Comparison of ENCODE assay signal across 17 cellular contexts in the genomic region with DNA sequence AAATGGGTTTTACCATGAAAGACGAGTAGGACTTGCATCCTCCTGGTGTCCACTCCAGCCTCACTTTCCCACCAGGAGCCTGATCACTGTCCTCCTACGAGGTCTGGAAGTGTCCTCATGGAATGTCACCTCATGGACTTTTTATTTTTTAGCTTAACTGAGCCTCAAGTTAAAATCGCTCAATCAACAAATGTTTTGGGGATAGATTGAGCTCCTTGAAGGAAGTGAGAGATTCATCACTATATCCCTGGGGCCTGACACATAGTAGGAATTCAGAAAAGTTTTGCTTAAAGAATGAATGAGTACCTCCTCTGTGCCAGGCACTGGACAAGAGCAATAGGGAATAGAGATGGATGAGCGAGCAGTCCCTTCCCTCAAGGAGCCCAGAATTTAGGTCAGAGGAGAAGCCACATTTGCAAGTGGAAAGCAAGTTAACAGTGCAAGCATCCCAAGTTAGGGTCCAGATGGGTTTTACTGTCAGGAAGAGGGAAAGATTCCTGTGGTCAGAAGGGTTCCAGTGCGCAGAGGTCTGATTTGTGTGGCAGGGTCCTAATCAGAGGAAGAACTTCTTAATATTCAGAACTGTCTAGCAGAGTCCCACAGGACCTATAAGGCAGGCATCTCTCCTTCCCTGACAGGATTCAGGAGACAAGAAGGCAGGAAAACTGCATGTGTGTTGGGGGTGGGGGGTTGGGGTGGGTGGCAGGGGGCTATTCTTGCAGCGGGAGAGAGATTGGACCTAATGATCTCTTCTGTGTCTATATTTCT.
DNase-seq lines count a peak whose midpoint lies in the region; ATAC-seq, FAIRE-seq and TF ChIP-seq lines count a peak whose summit lies in the region.
"Had no signal": no experiment of that assay in that cellular context is flagged by ENCODE, and none has a peak within 500 bp of the region (broad histone marks: within the 10 kb centered on the region; RNA-seq: fewer than 3 reads in every experiment).

No MANE protein-coding gene starts in this region.

- no peak for TF ChIP-seq EP300 in H1 (IDR thresholded peaks at IDR 0.05; ENCODE audit: borderline replicate concordance in 1 of 2, low read depth in 2 of 2, low read length in 2 of 2)

- no peak overlapping the region for H3K23ac ChIP-seq in H1 (ENCODE audit: insufficient read length)

- H4K5ac ChIP-seq in H1 (ENCODE audit: insufficient read length, low read depth, low read length): no peak overlapping the region

- H3K18ac ChIP-seq in H1 (ENCODE audit: extremely low read depth, low read length): 0 out of 2 replicates have a peak overlapping the region, but pooled peaks have one; percentile 9

- H3K27me3 Mint-ChIP-seq in Calu3 (ENCODE audit: unreplicated experiment) (no peaks in the 10 kb centered on the region), neural crest cell (ENCODE audit: low read depth) (no peaks in the 10 kb centered on the region), nephron progenitor cell (ENCODE audit: low read depth, poor library complexity) (peaks cover 7% of the 10 kb centered on the region)

- H3K9me3 ChIP-seq in H1 (ENCODE audit: insufficient read depth in 2 of 2, low read depth in 1 of 2, low read length in 1 of 2): no peaks in the 10 kb centered on the region

- H2AK5ac ChIP-seq in H1 (ENCODE audit: low read depth, low read length): peak overlapping the region; percentile 65; the same call in 1 of the 2 replicates

- H3K4me3 Mint-ChIP-seq in Calu3 (ENCODE audit: low read depth, unreplicated experiment) (no peak overlapping the region), neural crest cell (no peak overlapping the region), nephron progenitor cell (no peak overlapping the region)
- H3K4me3 Mint-ChIP-seq: B cell; CD4-positive, alpha-beta memory T cell had no signal

- H3K27ac ChIP-seq in H1 (ENCODE audit: low read depth, low read length): no peak overlapping the region

- intact Hi-C loops in Calu3 (cut with micrococcal nuclease; ENCODE audit: unreplicated experiment): loop anchor here (5.0 kb wide), 1 partner anchor 40 kb away; no protein-coding TSS in a partner anchor

- no peak overlapping the region for H3K4ac ChIP-seq in H1 (replicated peaks; ENCODE audit: insufficient read length, low read depth, low read length)

- peaks cover under 1 to 6% (median 1%) of the 10 kb centered on the region in 4 experiments; a peak in 6 of 7 replicates for H3K4me1 ChIP-seq in H1 (replicated peaks in 1 of 4; ENCODE audit: control insufficient read depth in 3 of 4, insufficient read depth in 4 of 4, low read length in 3 of 4)

- TF ChIP-seq RAD21 in H1 (IDR thresholded peaks at IDR 0.05 in 1 of 2, conservative IDR thresholded peaks at IDR 0.05 in 1 of 2; ENCODE audit: low read depth in 2 of 2, low read length in 2 of 2): no peak

- H4K20me1 ChIP-seq in H1 (replicated peaks in 1 of 2; ENCODE audit: control insufficient read depth in 1 of 2, insufficient read depth in 2 of 2, low read length in 2 of 2): no peaks in the 10 kb centered on the region

- H4K8ac ChIP-seq in H1 (ENCODE audit: extremely low read depth, insufficient read depth, low read length): no peak overlapping the region

- no peaks in the 10 kb centered on the region for H3K79me2 ChIP-seq in H1 (ENCODE audit: control insufficient read depth in 1 of 2, insufficient read depth in 2 of 2, low read length in 2 of 2)

- H3K9me3 Mint-ChIP-seq in Calu3 (ENCODE audit: low read depth, unreplicated experiment) (peaks cover 5% of the 10 kb centered on the region), neural crest cell (peaks cover 4% of the 10 kb centered on the region), nephron progenitor cell (peaks cover 9% of the 10 kb centered on the region)

- H3K79me1 ChIP-seq in H1 (ENCODE audit: low read depth, low read length): no peaks in the 10 kb centered on the region

- H4K91ac ChIP-seq in H1 (replicated peaks; ENCODE audit: insufficient read length, low read length): no peak overlapping the region

- no peak overlapping the region for H3K14ac ChIP-seq in H1 (ENCODE audit: insufficient read length)

- no peak overlapping the region for H3K4me2 ChIP-seq in H1 (ENCODE audit: insufficient read depth in 1 of 2, low read depth in 2 of 2, low read length in 2 of 2)

- H2BK5ac ChIP-seq in H1 (ENCODE audit: low read depth, low read length): no peak overlapping the region

- 94% methylated on average over 6 of the region's 6 CpGs; no CpG with 5 or more reads in 1 of the 2 experiments for WGBS in H1 (ENCODE audit: extremely low coverage in 1 of 2, insufficient coverage in 1 of 2, insufficient read length in 1 of 2, insufficient replicate concordance in 2 of 2, low coverage in 1 of 2, low lambda C conversion rate in 2 of 2, missing lambda C conversion rate in 1 of 2), 2 experiments

- 0 out of 2 replicates have a peak overlapping the region, but pooled peaks have one; percentile 9 for H2BK12ac ChIP-seq in H1 (ENCODE audit: low read depth, low read length)

- H2BK20ac ChIP-seq in H1 (ENCODE audit: low read length): no peak overlapping the region; the same call in 1 of the 2 replicates

- no peak overlapping the region for H2BK120ac ChIP-seq in H1 (replicated peaks; ENCODE audit: low read depth, low read length)

- CTCF ChIA-PET in Calu3 (lab: Charles Lee): interaction anchor here (0.9 to 1.2 kb wide), 2 partner anchors 15 to 43 kb away, joined by 3 to 4 read pairs; no protein-coding TSS in a partner anchor
- CTCF ChIA-PET in H1 (lab: Charles Lee; ENCODE audit: partially characterized antibody): interaction anchor here (0.9 to 1.3 kb wide), 5 partner anchors 14 to 67 kb away, joined by 3 to 7 read pairs (median 3); a partner anchor contains a TSS

- no TSS peak for BruUV-seq in Calu3 (replicated peaks; lab: Mats Ljungman, UMichigan)

- H3K27ac Mint-ChIP-seq in Calu3 (ENCODE audit: unreplicated experiment) (peak overlapping the region; percentile 34), neural crest cell (ENCODE audit: unreplicated experiment) (peak overlapping the region; percentile 28), nephron progenitor cell (no peak overlapping the region)
- H3K27ac Mint-ChIP-seq: B cell; CD4-positive, alpha-beta memory T cell had no signal

- no peak overlapping the region for H3K4me3 ChIP-seq in H1 (ENCODE audit: extremely low read depth in 1 of 4, insufficient read depth in 2 of 4, low read depth in 3 of 4, low read length in 4 of 4)

- DNase-seq in Calu3 (no peak), H1 (ENCODE audit: low read depth in 1 of 2, low spot score in 2 of 2) (no peak), neural crest cell (ENCODE audit: low read depth, low spot score) (no peak), nephron progenitor cell (no peak), iPS-NIHi7 (ENCODE audit: extremely low spot score) (no peak)
- DNase-seq: C1 segment of cervical spinal cord; CD4-positive, alpha-beta memory T cell; COR-L47; DMS153; DND-41; GOT3; H7; HCEC 1CT had no signal

- no peaks in the 10 kb centered on the region; the same call in 1 of the 2 replicates for H3K23me2 ChIP-seq in H1 (ENCODE audit: low read depth, low read length)

- no peaks in the 10 kb centered on the region for H3K36me3 ChIP-seq in H1 (ENCODE audit: control insufficient read depth in 2 of 4, insufficient read depth in 4 of 4, low read length in 3 of 4)

- no peak for TF ChIP-seq POLR2A in H1 (IDR thresholded peaks at IDR 0.05; ENCODE audit: control extremely low read depth in 1 of 2, low read depth in 2 of 2, low read length in 2 of 2)

- no peak for ATAC-seq in HG03095 (IDR thresholded peaks at IDR 0.05; ENCODE audit: unreplicated experiment)

- TF ChIP-seq CTCF in Calu3 (IDR thresholded peaks at IDR 0.05; ENCODE audit: unreplicated experiment): no peak
- TF ChIP-seq CTCF in H1 (IDR thresholded peaks at IDR 0.05; ENCODE audit: control extremely low read depth in 1 of 3, insufficient read depth in 1 of 3, low read depth in 1 of 3, low read length in 3 of 3): no peak
- no peak for TF ChIP-seq CTCF in neural crest cell (conservative IDR thresholded peaks at IDR 0.05)
- no peak for TF ChIP-seq CTCF in nephron progenitor cell (IDR thresholded peaks at IDR 0.05)

- H2AFZ ChIP-seq in H1 (ENCODE audit: low read length): no peak overlapping the region

- H3K4me1 Mint-ChIP-seq in Calu3 (ENCODE audit: low read depth, unreplicated experiment) (peaks cover 21% of the 10 kb centered on the region), neural crest cell (peaks cover 38% of the 10 kb centered on the region), nephron progenitor cell (peaks cover 10% of the 10 kb centered on the region)
- H3K4me1 Mint-ChIP-seq: B cell; CD4-positive, alpha-beta memory T cell had no signal

- H3K27me3 ChIP-seq in H1 (replicated peaks in 1 of 4; ENCODE audit: control insufficient read depth in 3 of 4, extremely low read depth in 1 of 4, insufficient read depth in 3 of 4, low read length in 3 of 4): no peaks in the 10 kb centered on the region

- no peak overlapping the region for H3K56ac ChIP-seq in H1 (replicated peaks; ENCODE audit: insufficient read length, low read depth, low read length)

- no peak overlapping the region for H2BK15ac ChIP-seq in H1 (ENCODE audit: low read length)

- no peak overlapping the region for H3K9ac ChIP-seq in H1 (replicated peaks in 1 of 4; ENCODE audit: extremely low read depth in 1 of 4, low read depth in 3 of 4, low read length in 3 of 4)

- H3K36me3 Mint-ChIP-seq in Calu3 (ENCODE audit: insufficient read depth, unreplicated experiment) (peaks cover 6% of the 10 kb centered on the region), neural crest cell (ENCODE audit: low read depth) (peaks cover 3% of the 10 kb centered on the region), nephron progenitor cell (ENCODE audit: low read depth) (no peaks in the 10 kb centered on the region)
- H3K36me3 Mint-ChIP-seq: CD4-positive, alpha-beta memory T cell had no signal

- POLR2A ChIA-PET in H1 (lab: Charles Lee; ENCODE audit: partially characterized antibody): no interaction called here

- no peak for FAIRE-seq in H1 (lab: Jason Lieb, UNC)
- FAIRE-seq: G401.6, GM12892 had no signal

TF ChIP-seq in H1, 55 proteins besides CTCF, POLR2A, EP300 and RAD21 (continues in another document):
- TF ChIP-seq HDAC6 (IDR thresholded peaks at IDR 0.05; ENCODE audit: low read depth, low read length): no peak
- TF ChIP-seq TBP (IDR thresholded peaks at IDR 0.05; ENCODE audit: low read depth, low read length): no peak
- TF ChIP-seq, protein P1, sequence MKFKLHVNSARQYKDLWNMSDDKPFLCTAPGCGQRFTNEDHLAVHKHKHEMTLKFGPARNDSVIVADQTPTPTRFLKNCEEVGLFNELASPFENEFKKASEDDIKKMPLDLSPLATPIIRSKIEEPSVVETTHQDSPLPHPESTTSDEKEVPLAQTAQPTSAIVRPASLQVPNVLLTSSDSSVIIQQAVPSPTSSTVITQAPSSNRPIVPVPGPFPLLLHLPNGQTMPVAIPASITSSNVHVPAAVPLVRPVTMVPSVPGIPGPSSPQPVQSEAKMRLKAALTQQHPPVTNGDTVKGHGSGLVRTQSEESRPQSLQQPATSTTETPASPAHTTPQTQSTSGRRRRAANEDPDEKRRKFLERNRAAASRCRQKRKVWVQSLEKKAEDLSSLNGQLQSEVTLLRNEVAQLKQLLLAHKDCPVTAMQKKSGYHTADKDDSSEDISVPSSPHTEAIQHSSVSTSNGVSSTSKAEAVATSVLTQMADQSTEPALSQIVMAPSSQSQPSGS (IDR thresholded peaks at IDR 0.05; ENCODE audit: low read length): no peak
- no peak for TF ChIP-seq POU5F1 (IDR thresholded peaks at IDR 0.05; ENCODE audit: low read depth, low read length)
- no peak for TF ChIP-seq SIRT6 (IDR thresholded peaks at IDR 0.05; ENCODE audit: low read length)
